ENCODE assay signal across 8 cellular contexts in genomic region chr15:66946578-66947164, GRCh38.
DNase-seq lines count a peak whose midpoint lies in the region; ATAC-seq and TF ChIP-seq lines count a peak whose summit lies in the region.

No MANE protein-coding gene starts in this region.

- intact Hi-C loops in posterior vena cava (cut with DNase I), result loop anchor here (5.0 kb wide), 3 partner anchors 351 to 486 kb away; no protein-coding TSS in a partner anchor
- intact Hi-C loops in vagina (cut with DNase I), result loop anchor here (5.0 to 10.0 kb wide), 2 partner anchors 358 to 486 kb away; no protein-coding TSS in a partner anchor

- peak; percentile 93 for TF ChIP-seq CTCF in DND-41 (IDR thresholded peaks at IDR 0.05; ENCODE audit: borderline replicate concordance, extremely low read depth, low read length, poor library complexity, severe bottlenecking)
- TF ChIP-seq CTCF in vagina (IDR thresholded peaks at IDR 0.05), result peak; percentile 90 to 94 (median 92)

- ATAC-seq in DND-41 (ENCODE audit: insufficient read depth, low read depth) (peak; percentile 72), HG03457 (IDR thresholded peaks at IDR 0.05; ENCODE audit: unreplicated experiment) (no peak)

- no peaks in the 10 kb centered on the region for H3K79me2 ChIP-seq in DND-41 (ENCODE audit: insufficient read depth, low read length)

- H3K4me2 ChIP-seq in DND-41 (ENCODE audit: insufficient read depth, low read length), result no peak overlapping the region; the same call in 1 of the 2 replicates

- no peak overlapping the region for H3K4me3 ChIP-seq in DND-41 (ENCODE audit: low read depth in 1 of 2, low read length in 2 of 2)
- no peak overlapping the region for H3K4me3 ChIP-seq in vagina

- DNase-seq in DND-41, result peak; percentile 63
- DNase-seq in Kasumi-1 (lab: John Stamatoyannopoulos, UW), result peak; percentile 77 to 82
- DNase-seq in SK-N-DZ (ENCODE audit: low spot score), result peak; percentile 74
- peak; percentile 27 to 60 (median 43) for DNase-seq in activated naive CD4-positive, alpha-beta T cell (lab: John Stamatoyannopoulos, UW)
- DNase-seq in glomerular endothelial cell (ENCODE audit: extremely low read depth, low read depth, low spot score), result peak; percentile 34
- peak; percentile 90 for DNase-seq in posterior vena cava (ENCODE audit: low spot score)
- no peak for DNase-seq in vagina (ENCODE audit: extremely low spot score in 2 of 2)

- no peaks in the 10 kb centered on the region for H4K20me1 ChIP-seq in DND-41 (ENCODE audit: insufficient read depth, low read length)

- H3K9me3 ChIP-seq in DND-41 (ENCODE audit: insufficient read depth, low read length, severe bottlenecking), result no peaks in the 10 kb centered on the region
- H3K9me3 ChIP-seq in vagina, result no peaks in the 10 kb centered on the region

- no peak overlapping the region for H2AFZ ChIP-seq in DND-41 (ENCODE audit: low read depth, low read length)

- H3K27ac ChIP-seq in DND-41 (ENCODE audit: low read length), result no peak overlapping the region
- no peak overlapping the region for H3K27ac ChIP-seq in vagina

- H3K9ac ChIP-seq in DND-41 (ENCODE audit: low read depth, low read length), result no peak overlapping the region; the same call in 1 of the 2 replicates

- TF ChIP-seq POLR2A in vagina (IDR thresholded peaks at IDR 0.05), result no peak

- no peaks in the 10 kb centered on the region for H3K36me3 ChIP-seq in DND-41 (ENCODE audit: insufficient read depth, low read length)
- H3K36me3 ChIP-seq in vagina, result no peaks in the 10 kb centered on the region

- H3K27me3 ChIP-seq in DND-41 (ENCODE audit: insufficient read depth, low read length, poor library complexity), result peaks cover 1% of the 10 kb centered on the region
- no peaks in the 10 kb centered on the region for H3K27me3 ChIP-seq in vagina

- H3K4me1 ChIP-seq in DND-41 (ENCODE audit: insufficient read depth, low read length) (no peaks in the 10 kb centered on the region), vagina (no peaks in the 10 kb centered on the region)

Comparison
In these comparisons a context has a peak if more than half of its experiments do, and no peak if none do; other contexts are left out.
1. DNase-seq: peak in DND-41 (single experiment), Kasumi-1 (2 of 2), SK-N-DZ (single experiment), activated naive CD4-positive, alpha-beta T cell (4 of 4), glomerular endothelial cell (single experiment) and posterior vena cava (single experiment); none in vagina (0 of 2).